ENCODE assay signal across 13 cellular contexts in the genomic region with DNA sequence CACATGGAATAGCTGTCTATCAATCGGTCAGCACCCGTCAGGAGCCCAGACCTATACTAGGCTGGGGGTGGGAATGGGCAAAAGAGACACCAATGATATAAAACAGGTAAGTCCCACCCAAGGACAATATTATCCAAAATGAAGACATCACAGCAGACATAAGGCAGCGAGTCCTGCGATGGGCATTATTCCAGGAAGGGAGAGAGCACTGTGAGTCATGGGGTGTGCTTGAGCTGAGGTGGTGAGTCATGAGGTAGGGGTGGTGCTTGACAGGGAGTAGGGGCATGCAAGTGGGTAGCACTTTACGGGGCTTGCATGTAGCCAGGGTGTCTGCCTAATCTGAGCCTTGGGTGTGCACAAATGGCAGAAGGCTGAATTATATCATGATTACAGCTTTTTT.
DNase-seq lines count a peak whose midpoint lies in the region; ATAC-seq and TF ChIP-seq lines count a peak whose summit lies in the region.
"Had no signal": no experiment of that assay in that cellular context is flagged by ENCODE, and none has a peak within 500 bp of the region (broad histone marks: within the 10 kb centered on the region; RNA-seq: fewer than 3 reads in every experiment).

No MANE protein-coding gene starts in this region.

- H3K4me1 Mint-ChIP-seq in glutamatergic neuron (ENCODE audit: low read depth, unreplicated experiment), result peaks cover 13% of the 10 kb centered on the region
- H3K4me1 Mint-ChIP-seq: immature natural killer cell, natural killer cell had no signal

- no peak overlapping the region for H3K4me3 ChIP-seq in HEK293 (ENCODE audit: low read depth, low read length)
- H3K4me3 ChIP-seq: transverse colon had no signal

- H3K9me3 ChIP-seq in HEK293 (ENCODE audit: control insufficient read depth, insufficient read depth, low read depth, low read length), result no peaks in the 10 kb centered on the region

- peaks cover 8% of the 10 kb centered on the region for H3K9me3 Mint-ChIP-seq in glutamatergic neuron (ENCODE audit: unreplicated experiment)

- no peak for TF ChIP-seq CTCF in HEK293 (tag by site-specific recombination; IDR thresholded peaks at IDR 0.05)
- no peak for TF ChIP-seq CTCF in glutamatergic neuron (IDR thresholded peaks at IDR 0.05; ENCODE audit: partially characterized antibody, unreplicated experiment)

- DNase-seq in A172 (ENCODE audit: low spot score) (peak; percentile 37), T1000 (lab: John Stamatoyannopoulos, UW) (peak; percentile 2), head of caudate nucleus (peak in 40 of 42 donors; percentile 29 to 91 (median 60)), SHP77 (lab: John Stamatoyannopoulos, UW) (no peak), SKM-1 (lab: John Stamatoyannopoulos, UW; ENCODE audit: unreplicated experiment) (no peak), glutamatergic neuron (no peak)
- DNase-seq: activated T-cell treated with anti-CD3 and anti-CD28 coated beads, Interleukin-2, amount 50 U/mL, for 72 hours; immature natural killer cell; natural killer cell; transverse colon had no signal

- H3K27ac ChIP-seq in HEK293 (ENCODE audit: extremely low read depth, low read depth, low read length), result no peak overlapping the region
- H3K27ac ChIP-seq: transverse colon had no signal

- no peak overlapping the region for H3K4me3 Mint-ChIP-seq in glutamatergic neuron (ENCODE audit: unreplicated experiment)
- H3K4me3 Mint-ChIP-seq: activated T-cell treated with anti-CD3 and anti-CD28 coated beads, Interleukin-2, amount 50 U/mL, for 72 hours; IgD-negative memory B cell; immature natural killer cell; natural killer cell had no signal

- POLR2A ChIA-PET in HEK293 (lab: Yijun Ruan, JAX), result no interaction called here

- ATAC-seq in GM21526 (IDR thresholded peaks at IDR 0.05; ENCODE audit: low FRiP score, unreplicated experiment), result no peak
- ATAC-seq: activated T-cell treated with anti-CD3 and anti-CD28 coated beads, Interleukin-2, amount 50 U/mL, for 72 hours; natural killer cell had no signal

- CTCF ChIA-PET in HEK293 (lab: Yijun Ruan, JAX), result interaction anchor here (0.6 kb wide), 1 partner anchor 31 kb away, joined by 3 read pairs; no protein-coding TSS in a partner anchor

- no peak overlapping the region for H3K27ac Mint-ChIP-seq in glutamatergic neuron (ENCODE audit: unreplicated experiment)
- H3K27ac Mint-ChIP-seq: activated T-cell treated with anti-CD3 and anti-CD28 coated beads, Interleukin-2, amount 50 U/mL, for 72 hours; IgD-negative memory B cell; immature natural killer cell; natural killer cell had no signal

- H3K36me3 ChIP-seq in HEK293 (ENCODE audit: control insufficient read depth in 2 of 2, insufficient read depth in 1 of 2, low read length in 2 of 2), result no peaks in the 10 kb centered on the region
- H3K36me3 ChIP-seq: transverse colon had no signal

- peaks cover 9% of the 10 kb centered on the region for H3K27me3 Mint-ChIP-seq in glutamatergic neuron (ENCODE audit: unreplicated experiment)

- intact Hi-C loops in head of caudate nucleus (cut with DNase I), result no loop called here

- peaks cover 4% of the 10 kb centered on the region for H3K36me3 Mint-ChIP-seq in glutamatergic neuron (ENCODE audit: unreplicated experiment)
- H3K36me3 Mint-ChIP-seq: IgD-negative memory B cell, immature natural killer cell had no signal

- H3K4me1 ChIP-seq in HEK293 (ENCODE audit: control insufficient read depth, insufficient read depth, low read length), result no peaks in the 10 kb centered on the region
- H3K4me1 ChIP-seq: transverse colon had no signal

TF ChIP-seq in HEK293, 187 proteins besides CTCF, POLR2A, EP300 and RAD21 (continues in another document):
- TF ChIP-seq ZSCAN23 (tag by site-specific recombination; IDR thresholded peaks at IDR 0.05) (no peak), ZNF76 (tag by site-specific recombination; IDR thresholded peaks at IDR 0.05; ENCODE audit: borderline replicate concordance, low read depth) (no peak), ZNF473 (tag by site-specific recombination; IDR thresholded peaks at IDR 0.05) (no peak), ZNF394 (tag by site-specific recombination; IDR thresholded peaks at IDR 0.05; ENCODE audit: borderline replicate concordance) (no peak), ZBTB21 (tag by site-specific recombination; IDR thresholded peaks at IDR 0.05) (no peak), SP7 (tag by site-specific recombination; IDR thresholded peaks at IDR 0.05) (0 out of 2 replicates have a peak, but pooled peaks have one; percentile 24), KLF1 (tag by site-specific recombination; IDR thresholded peaks at IDR 0.05) (peak; percentile 21; the same call in 1 of the 2 replicates), ZNF266 (tag by site-specific recombination; IDR thresholded peaks at IDR 0.05; ENCODE audit: low read depth) (no peak), EGR2 (tag by site-specific recombination; IDR thresholded peaks at IDR 0.05; ENCODE audit: low read depth) (peak; percentile 27; the same call in 1 of the 2 replicates), ZNF335 (tag by site-specific recombination; conservative IDR thresholded peaks at IDR 0.05) (0 out of 2 replicates have a peak, but pooled peaks have one; percentile 15)
- TF ChIP-seq, protein P1, sequence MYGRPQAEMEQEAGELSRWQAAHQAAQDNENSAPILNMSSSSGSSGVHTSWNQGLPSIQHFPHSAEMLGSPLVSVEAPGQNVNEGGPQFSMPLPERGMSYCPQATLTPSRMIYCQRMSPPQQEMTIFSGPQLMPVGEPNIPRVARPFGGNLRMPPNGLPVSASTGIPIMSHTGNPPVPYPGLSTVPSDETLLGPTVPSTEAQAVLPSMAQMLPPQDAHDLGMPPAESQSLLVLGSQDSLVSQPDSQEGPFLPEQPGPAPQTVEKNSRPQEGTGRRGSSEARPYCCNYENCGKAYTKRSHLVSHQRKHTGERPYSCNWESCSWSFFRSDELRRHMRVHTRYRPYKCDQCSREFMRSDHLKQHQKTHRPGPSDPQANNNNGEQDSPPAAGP (tag by site-specific recombination; IDR thresholded peaks at IDR 0.05), result peak; percentile 60; the same call in 1 of the 2 replicates
- TF ChIP-seq, protein P2, sequence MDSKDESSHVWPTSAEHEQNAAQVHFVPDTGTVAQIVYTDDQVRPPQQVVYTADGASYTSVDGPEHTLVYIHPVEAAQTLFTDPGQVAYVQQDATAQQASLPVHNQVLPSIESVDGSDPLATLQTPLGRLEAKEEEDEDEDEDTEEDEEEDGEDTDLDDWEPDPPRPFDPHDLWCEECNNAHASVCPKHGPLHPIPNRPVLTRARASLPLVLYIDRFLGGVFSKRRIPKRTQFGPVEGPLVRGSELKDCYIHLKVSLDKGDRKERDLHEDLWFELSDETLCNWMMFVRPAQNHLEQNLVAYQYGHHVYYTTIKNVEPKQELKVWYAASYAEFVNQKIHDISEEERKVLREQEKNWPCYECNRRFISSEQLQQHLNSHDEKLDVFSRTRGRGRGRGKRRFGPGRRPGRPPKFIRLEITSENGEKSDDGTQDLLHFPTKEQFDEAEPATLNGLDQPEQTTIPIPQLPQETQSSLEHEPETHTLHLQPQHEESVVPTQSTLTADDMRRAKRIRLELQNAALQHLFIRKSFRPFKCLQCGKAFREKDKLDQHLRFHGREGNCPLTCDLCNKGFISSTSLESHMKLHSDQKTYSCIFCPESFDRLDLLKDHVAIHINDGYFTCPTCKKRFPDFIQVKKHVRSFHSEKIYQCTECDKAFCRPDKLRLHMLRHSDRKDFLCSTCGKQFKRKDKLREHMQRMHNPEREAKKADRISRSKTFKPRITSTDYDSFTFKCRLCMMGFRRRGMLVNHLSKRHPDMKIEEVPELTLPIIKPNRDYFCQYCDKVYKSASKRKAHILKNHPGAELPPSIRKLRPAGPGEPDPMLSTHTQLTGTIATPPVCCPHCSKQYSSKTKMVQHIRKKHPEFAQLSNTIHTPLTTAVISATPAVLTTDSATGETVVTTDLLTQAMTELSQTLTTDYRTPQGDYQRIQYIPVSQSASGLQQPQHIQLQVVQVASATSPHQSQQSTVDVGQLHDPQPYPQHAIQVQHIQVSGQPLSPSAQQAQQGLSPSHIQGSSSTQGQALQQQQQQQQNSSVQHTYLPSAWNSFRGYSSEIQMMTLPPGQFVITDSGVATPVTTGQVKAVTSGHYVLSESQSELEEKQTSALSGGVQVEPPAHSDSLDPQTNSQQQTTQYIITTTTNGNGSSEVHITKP (tag by site-specific recombination; IDR thresholded peaks at IDR 0.05), result peak; percentile 46; the same call in 1 of the 2 replicates
- TF ChIP-seq, protein P3, sequence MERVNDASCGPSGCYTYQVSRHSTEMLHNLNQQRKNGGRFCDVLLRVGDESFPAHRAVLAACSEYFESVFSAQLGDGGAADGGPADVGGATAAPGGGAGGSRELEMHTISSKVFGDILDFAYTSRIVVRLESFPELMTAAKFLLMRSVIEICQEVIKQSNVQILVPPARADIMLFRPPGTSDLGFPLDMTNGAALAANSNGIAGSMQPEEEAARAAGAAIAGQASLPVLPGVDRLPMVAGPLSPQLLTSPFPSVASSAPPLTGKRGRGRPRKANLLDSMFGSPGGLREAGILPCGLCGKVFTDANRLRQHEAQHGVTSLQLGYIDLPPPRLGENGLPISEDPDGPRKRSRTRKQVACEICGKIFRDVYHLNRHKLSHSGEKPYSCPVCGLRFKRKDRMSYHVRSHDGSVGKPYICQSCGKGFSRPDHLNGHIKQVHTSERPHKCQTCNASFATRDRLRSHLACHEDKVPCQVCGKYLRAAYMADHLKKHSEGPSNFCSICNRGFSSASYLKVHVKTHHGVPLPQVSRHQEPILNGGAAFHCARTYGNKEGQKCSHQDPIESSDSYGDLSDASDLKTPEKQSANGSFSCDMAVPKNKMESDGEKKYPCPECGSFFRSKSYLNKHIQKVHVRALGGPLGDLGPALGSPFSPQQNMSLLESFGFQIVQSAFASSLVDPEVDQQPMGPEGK (tag by site-specific recombination; IDR thresholded peaks at IDR 0.05), result peak; percentile 38
- TF ChIP-seq, protein P4, sequence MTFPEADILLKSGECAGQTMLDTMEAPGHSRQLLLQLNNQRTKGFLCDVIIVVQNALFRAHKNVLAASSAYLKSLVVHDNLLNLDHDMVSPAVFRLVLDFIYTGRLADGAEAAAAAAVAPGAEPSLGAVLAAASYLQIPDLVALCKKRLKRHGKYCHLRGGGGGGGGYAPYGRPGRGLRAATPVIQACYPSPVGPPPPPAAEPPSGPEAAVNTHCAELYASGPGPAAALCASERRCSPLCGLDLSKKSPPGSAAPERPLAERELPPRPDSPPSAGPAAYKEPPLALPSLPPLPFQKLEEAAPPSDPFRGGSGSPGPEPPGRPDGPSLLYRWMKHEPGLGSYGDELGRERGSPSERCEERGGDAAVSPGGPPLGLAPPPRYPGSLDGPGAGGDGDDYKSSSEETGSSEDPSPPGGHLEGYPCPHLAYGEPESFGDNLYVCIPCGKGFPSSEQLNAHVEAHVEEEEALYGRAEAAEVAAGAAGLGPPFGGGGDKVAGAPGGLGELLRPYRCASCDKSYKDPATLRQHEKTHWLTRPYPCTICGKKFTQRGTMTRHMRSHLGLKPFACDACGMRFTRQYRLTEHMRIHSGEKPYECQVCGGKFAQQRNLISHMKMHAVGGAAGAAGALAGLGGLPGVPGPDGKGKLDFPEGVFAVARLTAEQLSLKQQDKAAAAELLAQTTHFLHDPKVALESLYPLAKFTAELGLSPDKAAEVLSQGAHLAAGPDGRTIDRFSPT (tag by site-specific recombination; IDR thresholded peaks at IDR 0.05), result peak; percentile 76; the same call in 1 of the 2 replicates

Comparison
In these comparisons a context has a peak if more than half of its experiments do, and no peak if none do; other contexts are left out.
1. DNase-seq: peak in A172 (single experiment), T1000 (single experiment) and head of caudate nucleus (40 of 42); none in SHP77 (0 of 2), SKM-1 (single experiment) and glutamatergic neuron (single experiment).